Comparison of ENCODE assay signal across 39 cellular contexts in genomic region chr7:64854969-64855368, GRCh38.
"Had no signal": no experiment of that assay in that cellular context is flagged by ENCODE, and none has a peak within 500 bp of the region (broad histone marks: within the 10 kb centered on the region; RNA-seq: fewer than 3 reads in every experiment).

No MANE protein-coding gene starts in this region.

- H3K36me3 ChIP-seq: adrenal gland, ascending aorta, brain microvascular endothelial cell, breast epithelium, cardiac muscle cell had no signal

- H3K4me3 ChIP-seq: adrenal gland, ascending aorta, body of pancreas, breast epithelium, cardiac muscle cell had no signal

- H3K36me3 Mint-ChIP-seq: activated naive CD4-positive, alpha-beta T cell treated with anti-CD3 and anti-CD28 coated beads, Interleukin-2, amount 10 ng/mL, durations not matched to agents 7 days and 5 days; activated naive CD8-positive, alpha-beta T cell treated with anti-CD3 and anti-CD28 coated beads, Interleukin-2, amount 10 ng/mL, durations not matched to agents 7 days and 5 days had no signal

- H3K9me3 ChIP-seq: adrenal gland, ascending aorta, body of pancreas, breast epithelium had no signal

- H3K27ac ChIP-seq: adrenal gland, ascending aorta, body of pancreas, brain microvascular endothelial cell, breast epithelium, cardiac muscle cell had no signal

- FAIRE-seq: astrocyte, bronchial epithelial cell had no signal

- ATAC-seq: activated naive CD4-positive, alpha-beta T cell treated with anti-CD3 and anti-CD28 coated beads, Interleukin-2, amount 50 U/mL, for 72 hours; activated naive CD8-positive, alpha-beta T cell treated with anti-CD3 and anti-CD28 coated beads, Interleukin-2, amount 50 U/mL, for 24 hours; activated T-cell treated with anti-CD3 and anti-CD28 coated beads, Interleukin-2, amount 50 U/mL, for 4 hours; activated T-cell treated with anti-CD3 and anti-CD28 coated beads, Interleukin-2, amount 50 U/mL, for 72 hours; activated T-helper 17 cell treated with anti-CD3 and anti-CD28 coated beads, Interleukin-2, amount 50 U/mL, for 72 hours; body of pancreas had no signal

- H3K4me1 Mint-ChIP-seq: activated naive CD4-positive, alpha-beta T cell treated with anti-CD3 and anti-CD28 coated beads, Interleukin-2, amount 10 ng/mL, durations not matched to agents 7 days and 5 days; activated naive CD4-positive, alpha-beta T cell treated with anti-CD3 and anti-CD28 coated beads, Interleukin-2, amount 50 U/mL, for 24 hours; activated naive CD8-positive, alpha-beta T cell treated with anti-CD3 and anti-CD28 coated beads for 36 hours; activated naive CD8-positive, alpha-beta T cell treated with anti-CD3 and anti-CD28 coated beads, Interleukin-2, amount 10 ng/mL, durations not matched to agents 7 days and 5 days; activated naive CD8-positive, alpha-beta T cell treated with anti-CD3 and anti-CD28 coated beads, Interleukin-2, amount 50 U/mL, for 24 hours; activated T-helper 17 cell treated with anti-CD3 and anti-CD28 coated beads, Interleukin-2, amount 50 U/mL, for 72 hours; brain; central memory CD8-positive, alpha-beta T cell had no signal

- DNase-seq: activated effector memory CD4-positive, alpha-beta T cell treated with anti-CD3 and anti-CD28 coated beads, Interleukin-2, amount 50 U/mL, for 16 hours; activated effector memory CD4-positive, alpha-beta T cell treated with Interleukin-2 at 50 U/mL for 16 hours; activated gamma-delta T cell; activated gamma-delta T cell treated with Interleukin-2 at 50 U/mL for 16 hours; activated naive CD4-positive, alpha-beta T cell; activated naive CD4-positive, alpha-beta T cell treated with anti-CD3 and anti-CD28 coated beads for 36 hours; activated naive CD4-positive, alpha-beta T cell treated with anti-CD3 and anti-CD28 coated beads, Interleukin-2, amount 10 ng/mL, durations not matched to agents 7 days and 5 days; activated naive CD4-positive, alpha-beta T cell treated with anti-CD3 and anti-CD28 coated beads, Interleukin-2, amount 50 U/mL, for 16 hours; activated naive CD4-positive, alpha-beta T cell treated with Interleukin-2 at 50 U/mL for 16 hours; activated naive CD8-positive, alpha-beta T cell treated with anti-CD3 and anti-CD28 coated beads for 36 hours; activated naive CD8-positive, alpha-beta T cell treated with anti-CD3 and anti-CD28 coated beads, Interleukin-2, amount 10 ng/mL, durations not matched to agents 7 days and 5 days; activated naive CD8-positive, alpha-beta T cell treated with anti-CD3 and anti-CD28 coated beads, Interleukin-2, amount 50 U/mL, for 24 hours; activated T-cell treated with anti-CD3 and anti-CD28 coated beads, Interleukin-2, amount 50 U/mL, for 1 hour; activated T-cell treated with anti-CD3 and anti-CD28 coated beads, Interleukin-2, amount 50 U/mL, for 24 hours; activated T-cell treated with anti-CD3 and anti-CD28 coated beads, Interleukin-2, amount 50 U/mL, for 4 hours; activated T-cell treated with anti-CD3 and anti-CD28 coated beads, Interleukin-2, amount 50 U/mL, for 72 hours; adrenal gland; amniotic stem cell; amygdala; anterior cingulate cortex; aorta; body of pancreas; brain microvascular endothelial cell; caudate nucleus; central memory CD4-positive, alpha-beta T cell; cerebellar nuclear complex had no signal

- H3K27me3 Mint-ChIP-seq: activated naive CD4-positive, alpha-beta T cell treated with anti-CD3 and anti-CD28 coated beads, Interleukin-2, amount 10 ng/mL, durations not matched to agents 7 days and 5 days; activated naive CD4-positive, alpha-beta T cell treated with anti-CD3 and anti-CD28 coated beads, Interleukin-2, amount 50 U/mL, for 24 hours; activated naive CD8-positive, alpha-beta T cell; activated naive CD8-positive, alpha-beta T cell treated with anti-CD3 and anti-CD28 coated beads for 36 hours; activated naive CD8-positive, alpha-beta T cell treated with anti-CD3 and anti-CD28 coated beads, Interleukin-2, amount 10 ng/mL, durations not matched to agents 7 days and 5 days; activated naive CD8-positive, alpha-beta T cell treated with anti-CD3 and anti-CD28 coated beads, Interleukin-2, amount 50 U/mL, for 24 hours; activated T-cell treated with anti-CD3 and anti-CD28 coated beads, Interleukin-2, amount 50 U/mL, for 24 hours; activated T-helper 17 cell treated with anti-CD3 and anti-CD28 coated beads, Interleukin-2, amount 50 U/mL, for 72 hours; brain; central memory CD8-positive, alpha-beta T cell had no signal

- H3K4me3 Mint-ChIP-seq: activated naive CD4-positive, alpha-beta T cell treated with anti-CD3 and anti-CD28 coated beads for 36 hours; activated naive CD4-positive, alpha-beta T cell treated with anti-CD3 and anti-CD28 coated beads, Interleukin-2, amount 10 ng/mL, durations not matched to agents 7 days and 5 days; activated naive CD4-positive, alpha-beta T cell treated with anti-CD3 and anti-CD28 coated beads, Interleukin-2, amount 50 U/mL, for 24 hours; activated naive CD8-positive, alpha-beta T cell; activated naive CD8-positive, alpha-beta T cell treated with anti-CD3 and anti-CD28 coated beads for 36 hours; activated naive CD8-positive, alpha-beta T cell treated with anti-CD3 and anti-CD28 coated beads, Interleukin-2, amount 10 ng/mL, durations not matched to agents 7 days and 5 days; activated naive CD8-positive, alpha-beta T cell treated with anti-CD3 and anti-CD28 coated beads, Interleukin-2, amount 50 U/mL, for 24 hours; activated T-cell treated with anti-CD3 and anti-CD28 coated beads, Interleukin-2, amount 50 U/mL, for 24 hours; activated T-cell treated with anti-CD3 and anti-CD28 coated beads, Interleukin-2, amount 50 U/mL, for 4 hours; activated T-cell treated with anti-CD3 and anti-CD28 coated beads, Interleukin-2, amount 50 U/mL, for 72 hours; activated T-helper 1 cell treated with anti-CD3 and anti-CD28 coated beads, Interleukin-12 subunit alpha, Interleukin-12 subunit beta, Interleukin-2, Interleukin-4 antibody, amounts not matched to agents 30 ng/mL and 10 ng/mL and 1 ng/mL, durations not matched to agents 14 hours and 24 hours and 36 hours; activated T-helper 17 cell treated with anti-CD3 and anti-CD28 coated beads, Interleukin-2, amount 50 U/mL, for 72 hours; brain; central memory CD8-positive, alpha-beta T cell had no signal

- H3K4me1 ChIP-seq: adrenal gland, ascending aorta, body of pancreas, breast epithelium had no signal

- H3K27ac Mint-ChIP-seq: activated naive CD4-positive, alpha-beta T cell treated with anti-CD3 and anti-CD28 coated beads for 36 hours; activated naive CD4-positive, alpha-beta T cell treated with anti-CD3 and anti-CD28 coated beads, Interleukin-2, amount 10 ng/mL, durations not matched to agents 7 days and 5 days; activated naive CD4-positive, alpha-beta T cell treated with anti-CD3 and anti-CD28 coated beads, Interleukin-2, amount 50 U/mL, for 24 hours; activated naive CD4-positive, alpha-beta T cell treated with anti-CD3 and anti-CD28 coated beads, Interleukin-2, amount 50 U/mL, for 72 hours; activated naive CD8-positive, alpha-beta T cell; activated naive CD8-positive, alpha-beta T cell treated with anti-CD3 and anti-CD28 coated beads for 36 hours; activated naive CD8-positive, alpha-beta T cell treated with anti-CD3 and anti-CD28 coated beads, Interleukin-2, amount 10 ng/mL, durations not matched to agents 7 days and 5 days; activated naive CD8-positive, alpha-beta T cell treated with anti-CD3 and anti-CD28 coated beads, Interleukin-2, amount 50 U/mL, for 24 hours; activated T-cell treated with anti-CD3 and anti-CD28 coated beads, Interleukin-2, amount 50 U/mL, for 24 hours; activated T-cell treated with anti-CD3 and anti-CD28 coated beads, Interleukin-2, amount 50 U/mL, for 72 hours; activated T-helper 1 cell treated with anti-CD3 and anti-CD28 coated beads, Interleukin-12 subunit alpha, Interleukin-12 subunit beta, Interleukin-2, Interleukin-4 antibody, amounts not matched to agents 30 ng/mL and 10 ng/mL and 1 ng/mL, durations not matched to agents 14 hours and 24 hours and 36 hours; activated T-helper 17 cell treated with anti-CD3 and anti-CD28 coated beads, Interleukin-2, amount 50 U/mL, for 72 hours; activated T-helper 2 cell treated with anti-CD3 and anti-CD28 coated beads, Interferon-gamma antibody, Interleukin-2, Interleukin-4, amounts not matched to agents 10 μg/mL and 5 μg/mL and 100 μg/mL, durations not matched to agents 14 hours and 24 hours and 36 hours; brain had no signal

- H3K9me3 Mint-ChIP-seq: activated naive CD4-positive, alpha-beta T cell treated with anti-CD3 and anti-CD28 coated beads, Interleukin-2, amount 50 U/mL, for 24 hours; activated naive CD8-positive, alpha-beta T cell treated with anti-CD3 and anti-CD28 coated beads for 36 hours; activated naive CD8-positive, alpha-beta T cell treated with anti-CD3 and anti-CD28 coated beads, Interleukin-2, amount 10 ng/mL, durations not matched to agents 7 days and 5 days; activated T-cell treated with anti-CD3 and anti-CD28 coated beads, Interleukin-2, amount 50 U/mL, for 4 hours; activated T-cell treated with anti-CD3 and anti-CD28 coated beads, Interleukin-2, amount 50 U/mL, for 72 hours; activated T-helper 17 cell treated with anti-CD3 and anti-CD28 coated beads, Interleukin-2, amount 50 U/mL, for 72 hours; activated T-helper 2 cell treated with anti-CD3 and anti-CD28 coated beads, Interferon-gamma antibody, Interleukin-2, Interleukin-4, amounts not matched to agents 10 μg/mL and 5 μg/mL and 100 μg/mL, durations not matched to agents 14 hours and 24 hours and 36 hours; brain; central memory CD8-positive, alpha-beta T cell had no signal

- H3K27me3 ChIP-seq: adrenal gland, ascending aorta, body of pancreas, brain microvascular endothelial cell, breast epithelium, cardiac muscle cell had no signal
